ENCODE assay signal across 8 cellular contexts in the genomic region with DNA sequence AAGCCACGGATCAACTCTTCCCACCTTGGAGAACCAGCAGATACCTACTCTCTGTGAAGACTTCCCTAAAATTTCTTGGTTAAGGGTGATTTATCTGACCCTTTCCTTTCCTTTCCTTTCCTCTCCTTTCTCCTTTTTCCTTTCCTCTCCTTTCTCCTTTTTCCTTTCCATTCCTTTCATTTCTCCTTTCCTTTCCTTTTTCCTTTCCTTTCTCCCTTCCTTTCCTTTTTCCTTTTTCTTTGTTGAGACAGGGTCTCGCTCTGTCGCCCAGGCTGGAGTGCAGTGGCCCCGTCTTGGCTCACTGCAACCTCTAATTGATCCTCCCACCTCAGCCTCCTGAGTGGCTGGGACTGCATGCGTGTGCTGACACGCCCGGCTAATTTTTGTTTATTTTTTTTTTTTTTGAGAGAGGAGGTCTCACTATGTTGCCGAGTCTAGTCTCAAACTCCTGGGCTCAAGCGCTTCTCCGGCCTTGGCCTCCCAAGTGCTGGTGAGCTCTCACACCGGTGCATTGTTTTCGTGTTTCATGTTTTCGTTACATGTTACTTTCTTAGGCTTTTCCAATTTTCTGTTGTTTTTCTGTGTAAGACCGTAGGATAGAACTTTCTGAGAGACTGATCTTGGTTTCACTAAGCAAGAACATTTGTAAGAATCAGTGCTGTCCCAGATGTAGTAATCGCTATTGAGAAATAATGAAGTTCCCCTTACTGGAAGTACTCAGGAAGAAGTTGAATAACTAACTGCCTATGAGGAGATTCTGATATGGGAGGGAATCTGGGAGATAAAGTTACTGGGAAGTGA. TPM values are rescaled to one million over a fixed set of nuclear protein-coding genes. Genes with fewer than 3 reads are reported as not detected.
DNase-seq lines count a peak whose midpoint lies in the region; ATAC-seq, FAIRE-seq and TF ChIP-seq lines count a peak whose summit lies in the region.

No MANE protein-coding gene starts in this region.

- DNase-seq in AG04449 (ENCODE audit: low read depth, low spot score) = peak; percentile 37
- DNase-seq in GM12892 (ENCODE audit: insufficient read length) = no peak
- no peak for DNase-seq in T-cell
- DNase-seq in fibroblast of peridontal ligament (ENCODE audit: extremely low read depth) = peak; percentile 90
- peak; percentile 4 to 86 for DNase-seq in trophoblast cell
- no peak for DNase-seq in UCSD-AML1 (lab: John Stamatoyannopoulos, UW; ENCODE audit: unreplicated experiment)

- no peak overlapping the region for H2BK120ac ChIP-seq in trophoblast cell (ENCODE audit: insufficient read depth, low read length, poor library complexity)

- H3K9me3 Mint-ChIP-seq in T-cell = no peaks in the 10 kb centered on the region

- H3K4me2 ChIP-seq in trophoblast cell (ENCODE audit: low read length) = peak overlapping the region; percentile 96

- H3K4me3 ChIP-seq in AG04449 (ENCODE audit: low read depth, low read length) (peak overlapping the region; percentile 82), trophoblast cell (ENCODE audit: low read depth, low read length) (no peak overlapping the region)

- no peak for TF ChIP-seq CTCF in AG04449 (IDR thresholded peaks at IDR 0.05; ENCODE audit: insufficient read depth, low read length, missing control alignments)

- H3K4ac ChIP-seq in trophoblast cell (ENCODE audit: low read depth, low read length) = peak overlapping the region; percentile 85

- H3K4me1 ChIP-seq in trophoblast cell (ENCODE audit: control insufficient read depth in 1 of 2, insufficient read depth in 2 of 2, low read length in 2 of 2) = peaks cover 0 to 2% of the 10 kb centered on the region in 2 experiments

- POLR2A ChIA-PET in AG04449 (lab: Yijun Ruan, JAX) (interaction anchor here (2.1 kb wide), 1 partner anchor 45 kb away, joined by 6 read pairs; no protein-coding TSS in a partner anchor), T-cell (lab: Charles Lee) (interaction anchor here (0.6 to 0.7 kb wide), 3 partner anchors 12 to 148 kb away, joined by 3 to 22 read pairs (median 4); no protein-coding TSS in a partner anchor)

- peaks cover 18% of the 10 kb centered on the region for H3K79me2 ChIP-seq in trophoblast cell (ENCODE audit: control insufficient read depth, insufficient read depth, low read length, poor library complexity)

- peaks cover 5% of the 10 kb centered on the region for H3K79me1 ChIP-seq in trophoblast cell (ENCODE audit: low read length)

- no peak overlapping the region for H2BK12ac ChIP-seq in trophoblast cell (ENCODE audit: low read length)

- H2AK5ac ChIP-seq in trophoblast cell (ENCODE audit: low read length) = no peak overlapping the region

- no peaks in the 10 kb centered on the region for H3K27me3 ChIP-seq in trophoblast cell (ENCODE audit: insufficient read depth, low read length)

- H4K91ac ChIP-seq in trophoblast cell (ENCODE audit: low read depth, low read length) = no peak overlapping the region

- no CpG with 5 or more reads among the region's 15 CpGs for WGBS in trophoblast cell (ENCODE audit: extremely low coverage, insufficient coverage, insufficient read length)

- H3K4me3 Mint-ChIP-seq in T-cell = peak overlapping the region; percentile 84 to 96 (median 85)

- no peak overlapping the region for H3K9ac ChIP-seq in trophoblast cell (ENCODE audit: low read length)

- H3K27ac Mint-ChIP-seq in T-cell = peak overlapping the region; percentile 60 to 74

- no peak overlapping the region for H3K14ac ChIP-seq in trophoblast cell (ENCODE audit: low read length)

- no peak overlapping the region for H2AFZ ChIP-seq in trophoblast cell (ENCODE audit: insufficient read depth, low read length, poor library complexity)

- no peak overlapping the region for H2BK5ac ChIP-seq in trophoblast cell (ENCODE audit: low read depth, low read length, poor library complexity)

- no peak for ATAC-seq in T-cell (replicated peaks in 1 of 4)
- no peak for ATAC-seq in GM18868 (IDR thresholded peaks at IDR 0.05; ENCODE audit: unreplicated experiment)
- no peak for ATAC-seq in GM19035 (IDR thresholded peaks at IDR 0.05; ENCODE audit: unreplicated experiment)

- H3K23ac ChIP-seq in trophoblast cell (ENCODE audit: low read length) = no peak overlapping the region

- H3K27ac ChIP-seq in trophoblast cell (ENCODE audit: low read depth, low read length) = no peak overlapping the region

- peaks cover 19% of the 10 kb centered on the region for H3K36me3 Mint-ChIP-seq in T-cell

- peaks cover 0 to 2% of the 10 kb centered on the region in 2 experiments for H3K36me3 ChIP-seq in trophoblast cell (ENCODE audit: control insufficient read depth in 1 of 2, insufficient read depth in 2 of 2, low read length in 2 of 2)

- peaks cover 46 to 52% (median 50%) of the 10 kb centered on the region in 3 donors for H3K4me1 Mint-ChIP-seq in T-cell

- no peak overlapping the region for H4K12ac ChIP-seq in trophoblast cell (ENCODE audit: low read depth, low read length)

- no peak for TF ChIP-seq POLR2A in GM12892 (IDR thresholded peaks at IDR 0.05; ENCODE audit: low read depth, low read length)

- no peak overlapping the region for H3K18ac ChIP-seq in trophoblast cell (ENCODE audit: low read length)

- CTCF ChIA-PET in AG04449 (lab: Yijun Ruan, JAX) (interaction anchor here (1.2 to 2.5 kb wide), 3 partner anchors 13 to 52 kb away, joined by 3 to 10 read pairs (median 10); partner anchors contain the start of gene SRD5A3), T-cell (lab: Charles Lee) (interaction anchor here (0.7 to 1.0 kb wide), 2 partner anchors 34 to 1510 kb away, joined by 3 to 4 read pairs; partner anchors contain the start of gene REST (in 1 of the 2))

- H4K8ac ChIP-seq in trophoblast cell (ENCODE audit: low read depth, low read length) = no peak overlapping the region

- H3K9me3 ChIP-seq in trophoblast cell (ENCODE audit: insufficient read depth, low read depth, low read length) = no peaks in the 10 kb centered on the region

- no peaks in the 10 kb centered on the region for H3K27me3 Mint-ChIP-seq in T-cell

- peak; percentile 21 for FAIRE-seq in GM12892 (lab: Jason Lieb, UNC)

RNA-seq across cellular contexts. Expression of gene TMEM165, which starts 2.0 kb away (rescaled TPM):
- polyA plus RNA-seq in GM12892 (2012; ENCODE audit: missing spikeins) = 57.9 TPM
- total RNA-seq in T-cell = 10 to 100 TPM; 48.5 to 65.0 (median 56.8) TPM
- 51.4 and 53.4 TPM in 2 replicates for polyA plus RNA-seq in trophoblast cell (2013)

RNA-seq across cellular contexts. Expression of gene SRD5A3, which starts 51.7 kb away (rescaled TPM):
- 4.5 TPM for polyA plus RNA-seq in GM12892 (2012; ENCODE audit: missing spikeins)
- 1 to 10 TPM; 3.6 to 6.8 (median 4.1) TPM for total RNA-seq in T-cell
- 11.9 and 12.1 TPM in 2 replicates for polyA plus RNA-seq in trophoblast cell (2013)

Comparison
In these comparisons a context has a peak if more than half of its experiments do, and no peak if none do; other contexts are left out.
1. DNase-seq: peak in AG04449 (single experiment), fibroblast of peridontal ligament (single experiment) and trophoblast cell (2 of 2); none in GM12892 (single experiment), T-cell (0 of 34) and UCSD-AML1 (single experiment).